In genomic region chr22:19854778-19855503, GRCh38 we compare ENCODE assay signal across 8 cellular contexts. TPM values are rescaled to one million over a fixed set of nuclear protein-coding genes. Genes with fewer than 3 reads are reported as not detected.
DNase-seq lines count a peak whose midpoint lies in the region; ATAC-seq and TF ChIP-seq lines count a peak whose summit lies in the region.

TSS of gene GNB1L (minus strand) at chr22:19854874. CDS start at chr22:19821355, 33,519 bp downstream.
TSS of gene RTL10 (minus strand) at chr22:19854874. CDS start at chr22:19852261, 2,613 bp downstream.

- peak within 1 kb of the TSS; percentile 99 for H3K4me3 ChIP-seq in colonic mucosa

- no peaks in the 10 kb centered on the region for H3K9me3 ChIP-seq in colonic mucosa

- H3K27ac ChIP-seq in colonic mucosa, result peak within 1 kb of the TSS; percentile 92

- ATAC-seq in GM19324 (IDR thresholded peaks at IDR 0.05; ENCODE audit: low FRiP score, unreplicated experiment), result peak; percentile 96
- peak; percentile 77 for ATAC-seq in HG03460 (IDR thresholded peaks at IDR 0.05; ENCODE audit: unreplicated experiment)
- ATAC-seq in left colon, result peak; percentile 94

- H3K4me1 ChIP-seq in colonic mucosa, result peaks cover 16% of the 10 kb centered on the region

- DNase-seq in C1 segment of cervical spinal cord (lab: John Stamatoyannopoulos, UW) (peak; percentile 70 to 98 (median 92)), NCI-H524 treated with DMSO at 0.1 percent for 48 hours (lab: John Stamatoyannopoulos, UW) (peak; percentile 79), colonic mucosa (peak; percentile 97), left colon (peak; percentile 96 to 99)
- DNase-seq in activated CD4-positive, alpha-beta T cell treated with anti-CD3 and anti-CD28 coated beads for 48 hours, result peak; percentile 97
- DNase-seq in stimulated activated CD4-positive, alpha-beta T cell treated with anti-CD3 and anti-CD28 coated beads, Interleukin-1b, Interleukin-23, amount 100 ng/mL, for 4 hours (ENCODE audit: low read depth in 2 of 2), result peak; percentile 93 to 97

- H3K27me3 ChIP-seq in colonic mucosa, result no peaks in the 10 kb centered on the region

- TF ChIP-seq CTCF in colonic mucosa (IDR thresholded peaks at IDR 0.05), result no peak

- intact Hi-C loops in colonic mucosa (cut with DNase I) (no loop called here), left colon (cut with DNase I, micrococcal nuclease) (no loop called here)

- H3K36me3 ChIP-seq in colonic mucosa, result no peaks in the 10 kb centered on the region

- H3K9ac ChIP-seq in colonic mucosa (ENCODE audit: low read depth in 2 of 2, low read length in 2 of 2), result peak within 1 kb of the TSS; percentile 81 to 89

RNA-seq across cellular contexts. Expression of gene GNB1L, which starts in this region (rescaled TPM):
- total RNA-seq in colonic mucosa (10 to 100 TPM in 1 of 2 donors, 1 to 10 TPM in 1; 4.4 to 10.2 TPM), left colon (1 to 10 TPM; 3.3 to 4.6 TPM)

RNA-seq across cellular contexts. Expression of gene RTL10, which starts in this region (rescaled TPM):
- 10 to 100 TPM in 1 of 2 donors, 1 to 10 TPM in 1; 9.7 to 14.1 TPM for total RNA-seq in colonic mucosa
- total RNA-seq in left colon, result 1 to 10 TPM; 8.2 to 9.0 TPM

Comparison
In these comparisons a context has a peak if more than half of its experiments do, and no peak if none do; other contexts are left out.
1. Peak in every context shown above with its lines: DNase-seq, ATAC-seq, H3K4me3 ChIP-seq and H3K27ac ChIP-seq.